1 cellular context compared by ENCODE assay signal in the genomic region with DNA sequence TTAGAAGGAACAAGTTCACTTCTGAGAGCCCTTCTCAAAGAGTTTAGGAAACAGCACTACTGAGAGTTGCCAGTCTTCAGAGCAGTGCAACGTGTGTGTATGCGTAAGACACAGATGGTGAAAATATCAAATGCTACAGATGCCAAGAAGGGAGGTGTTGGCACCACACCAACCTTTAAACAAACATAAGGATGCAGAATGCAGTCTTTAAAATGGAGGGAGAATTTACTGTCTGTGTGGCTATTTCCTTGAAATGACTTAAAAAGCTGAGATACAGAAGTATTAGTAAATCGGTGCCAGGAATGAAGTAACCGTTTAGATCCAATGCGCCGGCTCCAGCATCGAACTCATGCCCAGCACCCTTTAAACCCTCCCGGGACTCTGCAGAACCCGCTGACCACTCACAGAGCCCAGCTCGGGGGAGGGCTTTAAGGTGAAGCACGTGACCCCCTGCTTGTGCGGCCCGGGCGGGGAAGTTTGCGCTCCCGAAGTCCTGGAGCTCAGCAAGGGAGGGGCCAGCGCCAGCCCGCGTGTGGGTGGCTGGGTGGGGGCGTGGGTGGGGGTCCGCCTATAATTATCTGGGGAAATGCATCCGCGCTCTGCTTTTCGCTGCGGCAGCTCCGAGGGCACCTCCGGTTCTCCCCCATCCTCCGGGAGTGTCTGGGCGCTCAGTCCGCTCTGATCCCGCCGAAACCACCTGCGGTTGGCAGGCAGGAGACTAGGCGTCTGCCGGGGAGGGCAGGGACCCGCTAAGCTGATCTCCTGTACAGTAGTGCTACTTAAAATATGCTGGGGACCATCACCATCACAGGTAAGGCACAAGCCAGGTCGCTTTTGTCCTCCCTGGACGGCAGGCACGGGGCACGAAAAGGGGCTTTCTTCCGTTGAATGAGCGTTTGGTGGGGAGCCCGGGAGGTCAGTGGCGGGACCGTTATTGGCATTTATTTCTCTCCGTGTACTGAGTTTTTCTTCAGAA.
A peak's percentile ranks its signal among the peaks of the same experiment; 100 is the strongest.
TF ChIP-seq lines count a peak whose summit lies in the region.

No MANE protein-coding gene starts in this region.

TF ChIP-seq in HepG2, 621 proteins besides CTCF, POLR2A, EP300 and RAD21 (continued from another document and continues in another):
- TF ChIP-seq, protein P1, sequence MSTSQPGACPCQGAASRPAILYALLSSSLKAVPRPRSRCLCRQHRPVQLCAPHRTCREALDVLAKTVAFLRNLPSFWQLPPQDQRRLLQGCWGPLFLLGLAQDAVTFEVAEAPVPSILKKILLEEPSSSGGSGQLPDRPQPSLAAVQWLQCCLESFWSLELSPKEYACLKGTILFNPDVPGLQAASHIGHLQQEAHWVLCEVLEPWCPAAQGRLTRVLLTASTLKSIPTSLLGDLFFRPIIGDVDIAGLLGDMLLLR (CRISPR knock-in tag; IDR thresholded peaks at IDR 0.05): peak; percentile 23; the same call in 1 of the 2 replicates
- TF ChIP-seq, protein P2, sequence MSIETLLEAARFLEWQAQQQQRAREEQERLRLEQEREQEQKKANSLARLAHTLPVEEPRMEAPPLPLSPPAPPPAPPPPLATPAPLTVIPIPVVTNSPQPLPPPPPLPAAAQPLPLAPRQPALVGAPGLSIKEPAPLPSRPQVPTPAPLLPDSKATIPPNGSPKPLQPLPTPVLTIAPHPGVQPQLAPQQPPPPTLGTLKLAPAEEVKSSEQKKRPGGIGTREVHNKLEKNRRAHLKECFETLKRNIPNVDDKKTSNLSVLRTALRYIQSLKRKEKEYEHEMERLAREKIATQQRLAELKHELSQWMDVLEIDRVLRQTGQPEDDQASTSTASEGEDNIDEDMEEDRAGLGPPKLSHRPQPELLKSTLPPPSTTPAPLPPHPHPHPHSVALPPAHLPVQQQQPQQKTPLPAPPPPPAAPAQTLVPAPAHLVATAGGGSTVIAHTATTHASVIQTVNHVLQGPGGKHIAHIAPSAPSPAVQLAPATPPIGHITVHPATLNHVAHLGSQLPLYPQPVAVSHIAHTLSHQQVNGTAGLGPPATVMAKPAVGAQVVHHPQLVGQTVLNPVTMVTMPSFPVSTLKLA (IDR thresholded peaks at IDR 0.05): no peak
- TF ChIP-seq ZNF775 (CRISPR knock-in tag; IDR thresholded peaks at IDR 0.05; ENCODE audit: borderline replicate concordance) (no peak), MTA1 (CRISPR knock-in tag; IDR thresholded peaks at IDR 0.05; ENCODE audit: borderline replicate concordance) (peak; percentile 69; the same call in 1 of the 2 replicates), NFE2 (CRISPR knock-in tag; IDR thresholded peaks at IDR 0.05) (no peak), ZNF616 (CRISPR knock-in tag; IDR thresholded peaks at IDR 0.05; ENCODE audit: low read depth) (no peak), SOX6 (IDR thresholded peaks at IDR 0.05) (no peak), SOX6 (CRISPR knock-in tag; IDR thresholded peaks at IDR 0.05) (peak; percentile 22; the same call in 1 of the 2 replicates), CBFB (CRISPR knock-in tag; IDR thresholded peaks at IDR 0.05) (0 out of 2 replicates have a peak, but pooled peaks have one; percentile 37), PITX1 (CRISPR knock-in tag; IDR thresholded peaks at IDR 0.05) (0 out of 2 replicates have a peak, but pooled peaks have one; percentile 13), ESRRA (CRISPR knock-in tag; IDR thresholded peaks at IDR 0.05; ENCODE audit: low read depth) (no peak), CAMTA2 (CRISPR knock-in tag; IDR thresholded peaks at IDR 0.05; ENCODE audit: borderline replicate concordance) (peak; percentile 72; the same call in 1 of the 2 replicates), MEIS1 (CRISPR knock-in tag; IDR thresholded peaks at IDR 0.05; ENCODE audit: borderline replicate concordance) (no peak), ZNF432 (CRISPR knock-in tag; IDR thresholded peaks at IDR 0.05; ENCODE audit: borderline replicate concordance) (no peak), ZFP41 (CRISPR knock-in tag; IDR thresholded peaks at IDR 0.05; ENCODE audit: borderline replicate concordance) (peak; percentile 69; the same call in 1 of the 2 replicates), ZNF350 (CRISPR knock-in tag; IDR thresholded peaks at IDR 0.05; ENCODE audit: borderline replicate concordance, low read depth) (0 out of 2 replicates have a peak, but pooled peaks have one; percentile 58), ZNF331 (CRISPR knock-in tag; IDR thresholded peaks at IDR 0.05) (0 out of 2 replicates have a peak, but pooled peaks have one; percentile 20), NONO (IDR thresholded peaks at IDR 0.05) (no peak), NONO (CRISPR knock-in tag; conservative IDR thresholded peaks at IDR 0.05) (0 out of 2 replicates have a peak, but pooled peaks have one; percentile 37), BHLHE40 (IDR thresholded peaks at IDR 0.05; ENCODE audit: low read length) (peak; percentile 83), MYC (CRISPR knock-in tag; IDR thresholded peaks at IDR 0.05; ENCODE audit: borderline replicate concordance) (peak; percentile 22; the same call in 1 of the 2 replicates), SP5 (CRISPR knock-in tag; IDR thresholded peaks at IDR 0.05; ENCODE audit: borderline replicate concordance, low read depth) (0 out of 2 replicates have a peak, but pooled peaks have one; percentile 7), ISX (CRISPR knock-in tag; conservative IDR thresholded peaks at IDR 0.05) (no peak), ZNF563 (CRISPR knock-in tag; IDR thresholded peaks at IDR 0.05) (0 out of 2 replicates have a peak, but pooled peaks have one; percentile 45), GATAD1 (CRISPR knock-in tag; IDR thresholded peaks at IDR 0.05) (0 out of 2 replicates have a peak, but pooled peaks have one; percentile 18), RBFOX2 (IDR thresholded peaks at IDR 0.05; ENCODE audit: low read depth, low read length) (peak; percentile 56; the same call in 1 of the 2 replicates), ZSCAN30 (CRISPR knock-in tag; IDR thresholded peaks at IDR 0.05) (no peak), KMT2A (CRISPR knock-in tag; IDR thresholded peaks at IDR 0.05) (no peak), IKZF4 (CRISPR knock-in tag; IDR thresholded peaks at IDR 0.05; ENCODE audit: borderline replicate concordance, low read depth, not compliant biosample characterization) (no peak), KDM5B (CRISPR knock-in tag; IDR thresholded peaks at IDR 0.05; ENCODE audit: borderline replicate concordance) (peak; percentile 77; the same call in 1 of the 2 replicates), ZNF225 (CRISPR knock-in tag; IDR thresholded peaks at IDR 0.05) (peak; percentile 82; the same call in 1 of the 2 replicates), ELF3 (CRISPR knock-in tag; IDR thresholded peaks at IDR 0.05) (0 out of 2 replicates have a peak, but pooled peaks have one; percentile 0), ZNF205 (CRISPR knock-in tag; IDR thresholded peaks at IDR 0.05) (0 out of 2 replicates have a peak, but pooled peaks have one; percentile 7), POGZ (CRISPR knock-in tag; IDR thresholded peaks at IDR 0.05) (peak; percentile 66), KDM6A (CRISPR knock-in tag; IDR thresholded peaks at IDR 0.05; ENCODE audit: low read depth) (no peak), SMARCC2 (IDR thresholded peaks at IDR 0.05) (no peak), ZFX (CRISPR knock-in tag; IDR thresholded peaks at IDR 0.05; ENCODE audit: low read depth) (0 out of 2 replicates have a peak, but pooled peaks have one; percentile 21), ZNF274 (CRISPR knock-in tag; IDR thresholded peaks at IDR 0.05) (peak; percentile 66; the same call in 1 of the 2 replicates), HNRNPL (IDR thresholded peaks at IDR 0.05; ENCODE audit: low read depth, low read length) (0 out of 2 replicates have a peak, but pooled peaks have one; percentile 57), ZNF619 (CRISPR knock-in tag; IDR thresholded peaks at IDR 0.05) (0 out of 2 replicates have a peak, but pooled peaks have one; percentile 76), ZNF33B (CRISPR knock-in tag; IDR thresholded peaks at IDR 0.05) (peak; percentile 71; the same call in 1 of the 2 replicates), HIVEP1 (CRISPR knock-in tag; IDR thresholded peaks at IDR 0.05) (peak; percentile 64; the same call in 1 of the 2 replicates), KMT2B (CRISPR knock-in tag; IDR thresholded peaks at IDR 0.05) (peak; percentile 46; the same call in 1 of the 2 replicates)
- TF ChIP-seq, protein P3, sequence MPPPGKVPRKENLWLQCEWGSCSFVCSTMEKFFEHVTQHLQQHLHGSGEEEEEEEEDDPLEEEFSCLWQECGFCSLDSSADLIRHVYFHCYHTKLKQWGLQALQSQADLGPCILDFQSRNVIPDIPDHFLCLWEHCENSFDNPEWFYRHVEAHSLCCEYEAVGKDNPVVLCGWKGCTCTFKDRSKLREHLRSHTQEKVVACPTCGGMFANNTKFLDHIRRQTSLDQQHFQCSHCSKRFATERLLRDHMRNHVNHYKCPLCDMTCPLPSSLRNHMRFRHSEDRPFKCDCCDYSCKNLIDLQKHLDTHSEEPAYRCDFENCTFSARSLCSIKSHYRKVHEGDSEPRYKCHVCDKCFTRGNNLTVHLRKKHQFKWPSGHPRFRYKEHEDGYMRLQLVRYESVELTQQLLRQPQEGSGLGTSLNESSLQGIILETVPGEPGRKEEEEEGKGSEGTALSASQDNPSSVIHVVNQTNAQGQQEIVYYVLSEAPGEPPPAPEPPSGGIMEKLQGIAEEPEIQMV (CRISPR knock-in tag; IDR thresholded peaks at IDR 0.05; ENCODE audit: low read depth): 0 out of 2 replicates have a peak, but pooled peaks have one; percentile 56
- TF ChIP-seq, protein P4, sequence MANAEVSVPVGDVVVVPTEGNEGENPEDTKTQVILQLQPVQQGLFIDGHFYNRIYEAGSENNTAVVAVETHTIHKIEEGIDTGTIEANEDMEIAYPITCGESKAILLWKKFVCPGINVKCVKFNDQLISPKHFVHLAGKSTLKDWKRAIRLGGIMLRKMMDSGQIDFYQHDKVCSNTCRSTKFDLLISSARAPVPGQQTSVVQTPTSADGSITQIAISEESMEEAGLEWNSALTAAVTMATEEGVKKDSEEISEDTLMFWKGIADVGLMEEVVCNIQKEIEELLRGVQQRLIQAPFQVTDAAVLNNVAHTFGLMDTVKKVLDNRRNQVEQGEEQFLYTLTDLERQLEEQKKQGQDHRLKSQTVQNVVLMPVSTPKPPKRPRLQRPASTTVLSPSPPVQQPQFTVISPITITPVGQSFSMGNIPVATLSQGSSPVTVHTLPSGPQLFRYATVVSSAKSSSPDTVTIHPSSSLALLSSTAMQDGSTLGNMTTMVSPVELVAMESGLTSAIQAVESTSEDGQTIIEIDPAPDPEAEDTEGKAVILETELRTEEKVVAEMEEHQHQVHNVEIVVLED (CRISPR knock-in tag; IDR thresholded peaks at IDR 0.05; ENCODE audit: borderline replicate concordance): 0 out of 2 replicates have a peak, but pooled peaks have one; percentile 26
- TF ChIP-seq, protein P5, sequence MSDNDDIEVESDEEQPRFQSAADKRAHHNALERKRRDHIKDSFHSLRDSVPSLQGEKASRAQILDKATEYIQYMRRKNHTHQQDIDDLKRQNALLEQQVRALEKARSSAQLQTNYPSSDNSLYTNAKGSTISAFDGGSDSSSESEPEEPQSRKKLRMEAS (IDR thresholded peaks at IDR 0.05): peak; percentile 80
- TF ChIP-seq, protein P6, sequence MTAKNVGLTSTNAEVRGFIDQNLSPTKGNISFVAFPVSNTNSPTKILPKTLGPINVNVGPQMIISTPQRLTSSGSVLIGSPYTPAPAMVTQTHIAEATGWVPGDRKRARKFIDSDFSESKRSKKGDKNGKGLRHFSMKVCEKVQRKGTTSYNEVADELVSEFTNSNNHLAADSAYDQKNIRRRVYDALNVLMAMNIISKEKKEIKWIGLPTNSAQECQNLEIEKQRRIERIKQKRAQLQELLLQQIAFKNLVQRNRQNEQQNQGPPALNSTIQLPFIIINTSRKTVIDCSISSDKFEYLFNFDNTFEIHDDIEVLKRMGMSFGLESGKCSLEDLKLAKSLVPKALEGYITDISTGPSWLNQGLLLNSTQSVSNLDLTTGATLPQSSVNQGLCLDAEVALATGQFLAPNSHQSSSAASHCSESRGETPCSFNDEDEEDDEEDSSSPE (CRISPR knock-in tag; IDR thresholded peaks at IDR 0.05): peak; percentile 62; the same call in 1 of the 2 replicates
- TF ChIP-seq, protein P7, sequence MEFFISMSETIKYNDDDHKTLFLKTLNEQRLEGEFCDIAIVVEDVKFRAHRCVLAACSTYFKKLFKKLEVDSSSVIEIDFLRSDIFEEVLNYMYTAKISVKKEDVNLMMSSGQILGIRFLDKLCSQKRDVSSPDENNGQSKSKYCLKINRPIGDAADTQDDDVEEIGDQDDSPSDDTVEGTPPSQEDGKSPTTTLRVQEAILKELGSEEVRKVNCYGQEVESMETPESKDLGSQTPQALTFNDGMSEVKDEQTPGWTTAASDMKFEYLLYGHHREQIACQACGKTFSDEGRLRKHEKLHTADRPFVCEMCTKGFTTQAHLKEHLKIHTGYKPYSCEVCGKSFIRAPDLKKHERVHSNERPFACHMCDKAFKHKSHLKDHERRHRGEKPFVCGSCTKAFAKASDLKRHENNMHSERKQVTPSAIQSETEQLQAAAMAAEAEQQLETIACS (CRISPR knock-in tag; IDR thresholded peaks at IDR 0.05): no peak
- TF ChIP-seq, protein P8, sequence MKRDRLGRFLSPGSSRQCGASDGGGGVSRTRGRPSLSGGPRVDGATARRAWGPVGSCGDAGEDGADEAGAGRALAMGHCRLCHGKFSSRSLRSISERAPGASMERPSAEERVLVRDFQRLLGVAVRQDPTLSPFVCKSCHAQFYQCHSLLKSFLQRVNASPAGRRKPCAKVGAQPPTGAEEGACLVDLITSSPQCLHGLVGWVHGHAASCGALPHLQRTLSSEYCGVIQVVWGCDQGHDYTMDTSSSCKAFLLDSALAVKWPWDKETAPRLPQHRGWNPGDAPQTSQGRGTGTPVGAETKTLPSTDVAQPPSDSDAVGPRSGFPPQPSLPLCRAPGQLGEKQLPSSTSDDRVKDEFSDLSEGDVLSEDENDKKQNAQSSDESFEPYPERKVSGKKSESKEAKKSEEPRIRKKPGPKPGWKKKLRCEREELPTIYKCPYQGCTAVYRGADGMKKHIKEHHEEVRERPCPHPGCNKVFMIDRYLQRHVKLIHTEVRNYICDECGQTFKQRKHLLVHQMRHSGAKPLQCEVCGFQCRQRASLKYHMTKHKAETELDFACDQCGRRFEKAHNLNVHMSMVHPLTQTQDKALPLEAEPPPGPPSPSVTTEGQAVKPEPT (CRISPR knock-in tag; IDR thresholded peaks at IDR 0.05; ENCODE audit: low read depth): no peak
- TF ChIP-seq, protein P9, sequence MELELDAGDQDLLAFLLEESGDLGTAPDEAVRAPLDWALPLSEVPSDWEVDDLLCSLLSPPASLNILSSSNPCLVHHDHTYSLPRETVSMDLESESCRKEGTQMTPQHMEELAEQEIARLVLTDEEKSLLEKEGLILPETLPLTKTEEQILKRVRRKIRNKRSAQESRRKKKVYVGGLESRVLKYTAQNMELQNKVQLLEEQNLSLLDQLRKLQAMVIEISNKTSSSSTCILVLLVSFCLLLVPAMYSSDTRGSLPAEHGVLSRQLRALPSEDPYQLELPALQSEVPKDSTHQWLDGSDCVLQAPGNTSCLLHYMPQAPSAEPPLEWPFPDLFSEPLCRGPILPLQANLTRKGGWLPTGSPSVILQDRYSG (CRISPR knock-in tag; IDR thresholded peaks at IDR 0.05): no peak
- TF ChIP-seq, protein P10, sequence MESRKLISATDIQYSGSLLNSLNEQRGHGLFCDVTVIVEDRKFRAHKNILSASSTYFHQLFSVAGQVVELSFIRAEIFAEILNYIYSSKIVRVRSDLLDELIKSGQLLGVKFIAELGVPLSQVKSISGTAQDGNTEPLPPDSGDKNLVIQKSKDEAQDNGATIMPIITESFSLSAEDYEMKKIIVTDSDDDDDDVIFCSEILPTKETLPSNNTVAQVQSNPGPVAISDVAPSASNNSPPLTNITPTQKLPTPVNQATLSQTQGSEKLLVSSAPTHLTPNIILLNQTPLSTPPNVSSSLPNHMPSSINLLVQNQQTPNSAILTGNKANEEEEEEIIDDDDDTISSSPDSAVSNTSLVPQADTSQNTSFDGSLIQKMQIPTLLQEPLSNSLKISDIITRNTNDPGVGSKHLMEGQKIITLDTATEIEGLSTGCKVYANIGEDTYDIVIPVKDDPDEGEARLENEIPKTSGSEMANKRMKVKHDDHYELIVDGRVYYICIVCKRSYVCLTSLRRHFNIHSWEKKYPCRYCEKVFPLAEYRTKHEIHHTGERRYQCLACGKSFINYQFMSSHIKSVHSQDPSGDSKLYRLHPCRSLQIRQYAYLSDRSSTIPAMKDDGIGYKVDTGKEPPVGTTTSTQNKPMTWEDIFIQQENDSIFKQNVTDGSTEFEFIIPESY (CRISPR knock-in tag; IDR thresholded peaks at IDR 0.05): no peak
